12 cellular contexts compared by ENCODE assay signal in the genomic region with DNA sequence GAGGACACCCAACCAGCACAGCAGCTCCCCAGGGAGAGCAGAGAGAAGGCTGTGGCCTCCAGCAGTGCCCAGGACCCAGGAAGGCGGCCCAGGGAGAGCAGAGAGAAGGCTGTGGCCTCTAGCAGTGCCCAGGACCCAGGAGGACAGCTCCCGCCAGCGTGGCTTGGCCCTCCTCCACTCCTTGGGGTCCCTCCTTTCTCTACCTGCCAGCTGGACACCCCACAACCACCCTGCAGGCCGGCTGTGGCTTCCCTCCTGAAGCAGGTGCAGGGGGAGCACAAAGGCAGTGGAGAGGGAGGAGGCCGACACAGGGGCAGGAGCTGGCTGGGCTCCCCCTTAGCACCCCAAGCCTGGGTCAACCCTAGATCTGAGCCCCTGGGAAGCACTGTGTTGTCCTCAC.
"Had no signal": no experiment of that assay in that cellular context is flagged by ENCODE, and none has a peak within 500 bp of the region (broad histone marks: within the 10 kb centered on the region; RNA-seq: fewer than 3 reads in every experiment).

No MANE protein-coding gene starts in this region.

- H3K4me1 Mint-ChIP-seq: immature natural killer cell had no signal

- H3K4me3 Mint-ChIP-seq: activated CD8-positive, alpha-beta T cell treated with anti-CD3 and anti-CD28 coated beads for 36 hours; immature natural killer cell; T-cell had no signal

- H3K27me3 Mint-ChIP-seq: activated CD8-positive, alpha-beta T cell treated with anti-CD3 and anti-CD28 coated beads for 36 hours; T-cell had no signal

- H3K4me1 ChIP-seq: ascending aorta had no signal

- ATAC-seq: activated CD8-positive, alpha-beta T cell treated with anti-CD3 and anti-CD28 coated beads for 36 hours; T-cell had no signal

- H3K36me3 ChIP-seq: thyroid gland had no signal

- FAIRE-seq: endothelial cell of umbilical vein had no signal

- H3K27me3 ChIP-seq: ascending aorta, thyroid gland had no signal

- H3K9me3 Mint-ChIP-seq: activated CD8-positive, alpha-beta T cell treated with anti-CD3 and anti-CD28 coated beads for 36 hours; immature natural killer cell; T-cell had no signal

- DNase-seq: activated CD4-positive, alpha-beta T cell treated with anti-CD3 and anti-CD28 coated beads for 4 hours; activated CD8-positive, alpha-beta memory T cell treated with anti-CD3 and anti-CD28 coated beads, Interleukin-2, amount 50 U/mL, for 4 hours; activated CD8-positive, alpha-beta T cell treated with anti-CD3 and anti-CD28 coated beads for 36 hours; hippocampal formation; immature natural killer cell; mesendoderm; stimulated activated CD4-positive, alpha-beta T cell treated with anti-CD3 and anti-CD28 coated beads, Interleukin-4, amount 100 ng/mL, for 4 hours; T-cell; T1000; thyroid gland had no signal

- H3K9me3 ChIP-seq: ascending aorta, thyroid gland had no signal

- H3K27ac ChIP-seq: ascending aorta, thyroid gland had no signal

- H3K4me3 ChIP-seq: ascending aorta, thyroid gland had no signal

- H3K27ac Mint-ChIP-seq: activated CD8-positive, alpha-beta T cell treated with anti-CD3 and anti-CD28 coated beads for 36 hours; immature natural killer cell; T-cell had no signal
